8 cellular contexts compared by ENCODE assay signal in genomic region chr19:50669319-50670101, GRCh38. TPM values are rescaled to one million over a fixed set of nuclear protein-coding genes. Genes with fewer than 3 reads are reported as not detected.
DNase-seq lines count a peak whose midpoint lies in the region; ATAC-seq and TF ChIP-seq lines count a peak whose summit lies in the region.

No MANE protein-coding gene starts in this region.

- H3K9me3 Mint-ChIP-seq in GM23338 (peaks cover 72% of the 10 kb centered on the region), naive B cell (no peaks in the 10 kb centered on the region)

- TF ChIP-seq POLR2A in GM18505 (IDR thresholded peaks at IDR 0.05; ENCODE audit: borderline replicate concordance, extremely low read depth, insufficient read depth, insufficient read length) = no peak

- no peak overlapping the region for H3K27ac ChIP-seq in GM23338 (ENCODE audit: low read depth)

- H3F3A ChIP-seq in GM23338 (replicated peaks; ENCODE audit: low read depth) = peaks cover 3% of the 10 kb centered on the region; the same call in 1 of the 2 replicates

- H3K4me3 ChIP-seq in GM23338 = no peak overlapping the region

- no peak overlapping the region for H3K4me3 Mint-ChIP-seq in GM23338
- peak overlapping the region in 7 of 8 donors; percentile 16 to 75 (median 46) for H3K4me3 Mint-ChIP-seq in naive B cell

- no peaks in the 10 kb centered on the region for H3K36me3 ChIP-seq in GM23338 (ENCODE audit: insufficient read depth)

- in situ Hi-C loops in T47D (cut with HindIII; ENCODE audit: low pct_unique_long_range_greater_than_20kb, low sequenced_read_pairs) = no loop called here

- no peak overlapping the region for H2AFZ ChIP-seq in GM23338

- peak; percentile 82 to 90 for TF ChIP-seq CTCF in GM23338 (conservative IDR thresholded peaks at IDR 0.05; ENCODE audit: low read depth in 2 of 2)

- ATAC-seq in GM23338 = no peak
- peak; percentile 55; the same call in 2 of the 3 replicates for ATAC-seq in SK-N-SH treated with all-trans-retinoic acid at 6 μM for 48 hours
- peak in 1 of 2 donors; percentile 35 for ATAC-seq in naive B cell (ENCODE audit: low read depth in 2 of 2)
- ATAC-seq in HG03354 (IDR thresholded peaks at IDR 0.05; ENCODE audit: poor library complexity, severe bottlenecking, unreplicated experiment) = no peak
- no peak for ATAC-seq in GM18505 (IDR thresholded peaks at IDR 0.05; ENCODE audit: unreplicated experiment)
- no peak for ATAC-seq in HG02973 (IDR thresholded peaks at IDR 0.05; ENCODE audit: unreplicated experiment)

- H3K79me2 ChIP-seq in GM23338 (replicated peaks; ENCODE audit: insufficient read depth) = no peaks in the 10 kb centered on the region

- DNase-seq in AG20443 (ENCODE audit: low spot score) (peak; percentile 77), GM23338 (ENCODE audit: low spot score) (peak; percentile 35), T47D (ENCODE audit: low read depth in 1 of 2, low spot score in 1 of 2) (peak; percentile 56 to 70), naive B cell (peak; percentile 36)

- H4K20me1 ChIP-seq in GM23338 (replicated peaks; ENCODE audit: insufficient read depth) = peaks cover 3% of the 10 kb centered on the region; the same call in 1 of the 2 replicates

- no peak overlapping the region for H3K27ac Mint-ChIP-seq in GM23338
- peak overlapping the region in 3 of 6 donors; percentile 31 to 37 (median 34) for H3K27ac Mint-ChIP-seq in naive B cell

- H3K4me1 ChIP-seq in GM23338 (ENCODE audit: insufficient read depth) = peaks cover 16% of the 10 kb centered on the region

- H3K36me3 Mint-ChIP-seq in GM23338 (ENCODE audit: low read depth) = peaks cover 39% of the 10 kb centered on the region
- H3K36me3 Mint-ChIP-seq in naive B cell = no peaks in the 10 kb centered on the region

- no peaks in the 10 kb centered on the region for H3K4me1 Mint-ChIP-seq in GM23338
- peaks cover 4 to 9% (median 5%) of the 10 kb centered on the region in 3 donors for H3K4me1 Mint-ChIP-seq in naive B cell

- peaks cover 98% of the 10 kb centered on the region for H3K27me3 ChIP-seq in GM23338 (ENCODE audit: insufficient read depth)

- H3K9me2 ChIP-seq in GM23338 (ENCODE audit: insufficient read depth) = no peaks in the 10 kb centered on the region

- H3K4me2 ChIP-seq in GM23338 = no peak overlapping the region

- H3K27me3 Mint-ChIP-seq in GM23338 (ENCODE audit: insufficient read depth, low read depth, poor library complexity) (peaks cover 12% of the 10 kb centered on the region), naive B cell (peaks cover 26 to 73% (median 59%) of the 10 kb centered on the region in 3 donors)

TF ChIP-seq in GM23338, 12 proteins besides CTCF, POLR2A, EP300 and RAD21:
- TF ChIP-seq EZH2 (IDR thresholded peaks at IDR 0.05; ENCODE audit: low read depth, unreplicated experiment) = peak; percentile 79
- TF ChIP-seq JUNB (IDR thresholded peaks at IDR 0.05; ENCODE audit: unreplicated experiment) = no peak

TF ChIP-seq in SK-N-SH treated with all-trans-retinoic acid at 6 μM for 48 hours, 23 proteins besides CTCF, POLR2A, EP300 and RAD21:
- TF ChIP-seq ZNF8 (CRISPR knock-in tag; IDR thresholded peaks at IDR 0.05) (no peak), ESRRG (CRISPR knock-in tag; IDR thresholded peaks at IDR 0.05) (no peak), BACH2 (CRISPR knock-in tag; IDR thresholded peaks at IDR 0.05; ENCODE audit: borderline replicate concordance) (no peak), TCF4 (CRISPR knock-in tag; IDR thresholded peaks at IDR 0.05; ENCODE audit: borderline replicate concordance) (no peak), ZFP30 (CRISPR knock-in tag; IDR thresholded peaks at IDR 0.05) (no peak)
- TF ChIP-seq, protein P1, sequence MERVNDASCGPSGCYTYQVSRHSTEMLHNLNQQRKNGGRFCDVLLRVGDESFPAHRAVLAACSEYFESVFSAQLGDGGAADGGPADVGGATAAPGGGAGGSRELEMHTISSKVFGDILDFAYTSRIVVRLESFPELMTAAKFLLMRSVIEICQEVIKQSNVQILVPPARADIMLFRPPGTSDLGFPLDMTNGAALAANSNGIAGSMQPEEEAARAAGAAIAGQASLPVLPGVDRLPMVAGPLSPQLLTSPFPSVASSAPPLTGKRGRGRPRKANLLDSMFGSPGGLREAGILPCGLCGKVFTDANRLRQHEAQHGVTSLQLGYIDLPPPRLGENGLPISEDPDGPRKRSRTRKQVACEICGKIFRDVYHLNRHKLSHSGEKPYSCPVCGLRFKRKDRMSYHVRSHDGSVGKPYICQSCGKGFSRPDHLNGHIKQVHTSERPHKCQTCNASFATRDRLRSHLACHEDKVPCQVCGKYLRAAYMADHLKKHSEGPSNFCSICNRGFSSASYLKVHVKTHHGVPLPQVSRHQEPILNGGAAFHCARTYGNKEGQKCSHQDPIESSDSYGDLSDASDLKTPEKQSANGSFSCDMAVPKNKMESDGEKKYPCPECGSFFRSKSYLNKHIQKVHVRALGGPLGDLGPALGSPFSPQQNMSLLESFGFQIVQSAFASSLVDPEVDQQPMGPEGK (CRISPR knock-in tag; IDR thresholded peaks at IDR 0.05; ENCODE audit: borderline replicate concordance) = no peak
- TF ChIP-seq, protein P2, sequence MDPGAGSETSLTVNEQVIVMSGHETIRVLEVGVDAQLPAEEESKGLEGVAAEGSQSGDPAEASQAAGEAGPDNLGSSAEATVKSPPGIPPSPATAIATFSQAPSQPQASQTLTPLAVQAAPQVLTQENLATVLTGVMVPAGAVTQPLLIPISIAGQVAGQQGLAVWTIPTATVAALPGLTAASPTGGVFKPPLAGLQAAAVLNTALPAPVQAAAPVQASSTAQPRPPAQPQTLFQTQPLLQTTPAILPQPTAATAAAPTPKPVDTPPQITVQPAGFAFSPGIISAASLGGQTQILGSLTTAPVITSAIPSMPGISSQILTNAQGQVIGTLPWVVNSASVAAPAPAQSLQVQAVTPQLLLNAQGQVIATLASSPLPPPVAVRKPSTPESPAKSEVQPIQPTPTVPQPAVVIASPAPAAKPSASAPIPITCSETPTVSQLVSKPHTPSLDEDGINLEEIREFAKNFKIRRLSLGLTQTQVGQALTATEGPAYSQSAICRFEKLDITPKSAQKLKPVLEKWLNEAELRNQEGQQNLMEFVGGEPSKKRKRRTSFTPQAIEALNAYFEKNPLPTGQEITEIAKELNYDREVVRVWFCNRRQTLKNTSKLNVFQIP (CRISPR knock-in tag; IDR thresholded peaks at IDR 0.05; ENCODE audit: borderline replicate concordance, low read depth) = no peak

RNA-seq across cellular contexts. Expression of gene C19orf81, which starts 20.3 kb away (rescaled TPM):
- 1.8 and 23.2 TPM in 2 replicates for total RNA-seq in GM23338 (2014; rRNA removed; shearing (Covaris generic))
- polyA plus RNA-seq in GM23338 (2016; fragmentation: Nextera tagmentation; extraction: Ambion mirVana) = 54.3 and 67.9 TPM in 2 replicates
- 1 to 10 TPM in 2 of 6 donors, not detected in 4; 1.1 to 1.2 TPM for polyA plus RNA-seq in naive B cell (ENCODE audit: low read depth in 6 of 6)

RNA-seq across cellular contexts. Expression of gene SYT3, which starts 29.8 kb away (rescaled TPM):
- 16.4 and 25.5 TPM in 2 replicates for total RNA-seq in GM23338 (2014; rRNA removed; shearing (Covaris generic))
- polyA plus RNA-seq in GM23338 (2016; fragmentation: Nextera tagmentation; extraction: Ambion mirVana) (9.5 and 10.0 TPM in 2 replicates), naive B cell (ENCODE audit: low read depth in 6 of 6) (under 1 TPM in 1 of 6 donors, not detected in 5; 0.11 TPM)

RNA-seq across cellular contexts. Expression of gene SHANK1, which starts 50.1 kb away (rescaled TPM):
- 3.3 and 4.1 TPM in 2 replicates for total RNA-seq in GM23338 (2014; rRNA removed; shearing (Covaris generic))
- 0.23 and 0.30 TPM in 2 replicates for polyA plus RNA-seq in GM23338 (2016; fragmentation: Nextera tagmentation; extraction: Ambion mirVana)
- polyA plus RNA-seq in naive B cell (ENCODE audit: low read depth in 6 of 6) = not detected

RNA-seq across cellular contexts. Expression of gene CLEC11A, which starts 53.7 kb away (rescaled TPM):
- 7.2 and 8.0 TPM in 2 replicates for total RNA-seq in GM23338 (2014; rRNA removed; shearing (Covaris generic))
- polyA plus RNA-seq in GM23338 (2016; fragmentation: Nextera tagmentation; extraction: Ambion mirVana) (15.5 and 18.5 TPM in 2 replicates), naive B cell (ENCODE audit: low read depth in 6 of 6) (1 to 10 TPM in 2 of 6 donors, under 1 TPM in 4; 0.49 to 1.1 (median 0.69) TPM)

Comparison
In these comparisons a context has a peak if more than half of its experiments do, and no peak if none do; other contexts are left out.
1. RNA of gene C19orf81, which starts 20.3 kb away (polyA plus RNA-seq): 54.3 to 67.9 TPM in GM23338; 1.1 to 1.2 TPM in naive B cell; every median in the first group is over 10 times any median in the second.
2. Peak in every context shown above with its lines, with median percentiles within 50 percentile points of each other: DNase-seq.